ENCODE assay signal across 22 cellular contexts in genomic region chr5:16156152-16156551, GRCh38. TPM values are rescaled to one million over a fixed set of nuclear protein-coding genes. Genes with fewer than 3 reads are reported as not detected.
DNase-seq lines count a peak whose midpoint lies in the region; ATAC-seq and TF ChIP-seq lines count a peak whose summit lies in the region.
"Had no signal": no experiment of that assay in that cellular context is flagged by ENCODE, and none has a peak within 500 bp of the region (broad histone marks: within the 10 kb centered on the region; RNA-seq: fewer than 3 reads in every experiment).

No MANE protein-coding gene starts in this region.

- no peak for TF ChIP-seq POLR2A in heart left ventricle (IDR thresholded peaks at IDR 0.05)

- DNase-seq in Right ventricle myocardium superior (no peak), right cardiac atrium (no peak), heart left ventricle (no peak), heart right ventricle (no peak), left ventricle myocardium superior (no peak), NCI-H510A (lab: John Stamatoyannopoulos, UW) (no peak), NCI-H187 (lab: John Stamatoyannopoulos, UW) (no peak)
- DNase-seq: 8988T; ACHN; BE2C; C1 segment of cervical spinal cord; Caco-2; Calu3; CD4-positive, alpha-beta memory T cell; CD4-positive, CD25-positive, alpha-beta regulatory T cell; DMS79 treated with DMSO at 0.1 percent for 48 hours; GF-D8 had no signal

- no peak for TF ChIP-seq CTCF in heart left ventricle (IDR thresholded peaks at IDR 0.05)
- TF ChIP-seq CTCF in heart right ventricle (IDR thresholded peaks at IDR 0.05): no peak

- H3K4me1 ChIP-seq in right cardiac atrium (ENCODE audit: control insufficient read depth, insufficient read depth, low read length) (no peaks in the 10 kb centered on the region), heart left ventricle (peaks cover 0 to 15% (median 0%) of the 10 kb centered on the region in 12 donors), heart right ventricle (peaks cover 0 to 10% (median 0%) of the 10 kb centered on the region in 9 donors)
- H3K4me1 ChIP-seq: BLaER1, Caco-2 had no signal

- intact Hi-C loops in Right ventricle myocardium superior (cut with DNase I): loop anchor here (5.0 kb wide), 1 partner anchor 296 kb away; no protein-coding TSS in a partner anchor
- intact Hi-C loops in right cardiac atrium (cut with DNase I): loop anchor here in 2 of 4 donors (5.0 to 10.0 kb wide), 2 partner anchors 301 to 309 kb away; partner anchors contain the start of gene ZNF622 (in 1 of the 2)
- intact Hi-C loops in heart left ventricle (cut with DNase I): loop anchor here in 6 of 10 donors (5.0 to 10.0 kb wide), 2 partner anchors 151 to 301 kb away; no protein-coding TSS in a partner anchor
- intact Hi-C loops in heart right ventricle (cut with DNase I): loop anchor here in 4 of 10 donors (5.0 to 10.0 kb wide), 4 partner anchors 149 to 399 kb away; no protein-coding TSS in a partner anchor
- intact Hi-C loops in left ventricle myocardium superior (cut with micrococcal nuclease): no loop called here

- H3K27me3 ChIP-seq in right cardiac atrium (ENCODE audit: control insufficient read depth, insufficient read depth): no peaks in the 10 kb centered on the region
- H3K27me3 ChIP-seq in heart left ventricle: no peaks in the 10 kb centered on the region
- H3K27me3 ChIP-seq in heart right ventricle: no peaks in the 10 kb centered on the region
- H3K27me3 ChIP-seq: BE2C, BLaER1 had no signal

- H3K36me3 ChIP-seq in heart left ventricle (no peaks in the 10 kb centered on the region), heart right ventricle (no peaks in the 10 kb centered on the region)
- H3K36me3 ChIP-seq: BLaER1 had no signal

- 45% methylated on average over 1 of the region's 1 CpG for WGBS in right cardiac atrium
- 42 to 69% (median 51%) methylated on average over 1 of the region's 1 CpG for WGBS in heart left ventricle, 4 donors
- 44 to 54% methylated on average over 1 of the region's 1 CpG for WGBS in heart right ventricle, 2 donors

- H3K9me3 ChIP-seq in right cardiac atrium (ENCODE audit: control insufficient read depth, low read length) (no peaks in the 10 kb centered on the region), heart left ventricle (peaks cover 0 to 22% (median 0%) of the 10 kb centered on the region in 12 donors), heart right ventricle (peaks cover 0 to 20% (median 0%) of the 10 kb centered on the region in 11 donors)
- H3K9me3 ChIP-seq: BE2C, BLaER1, Caco-2 had no signal

- ATAC-seq in Right ventricle myocardium superior (ENCODE audit: poor library complexity) (peak; percentile 71), right cardiac atrium (no peak), heart left ventricle (peak; percentile 27 to 59 (median 48)), heart right ventricle (peak in 5 of 8 donors; percentile 43 to 67 (median 57)), left ventricle myocardium superior (peak; percentile 65), HG02623 (IDR thresholded peaks at IDR 0.05; ENCODE audit: unreplicated experiment) (no peak)

- no peak overlapping the region for H3K27ac ChIP-seq in right cardiac atrium (ENCODE audit: low read length)
- H3K27ac ChIP-seq in heart left ventricle: peak overlapping the region; percentile 41 to 82 (median 63)
- peak overlapping the region in 9 of 10 donors; percentile 4 to 72 (median 61) for H3K27ac ChIP-seq in heart right ventricle
- H3K27ac ChIP-seq: BLaER1 had no signal

- H3K4me3 ChIP-seq in right cardiac atrium (ENCODE audit: low read length) (no peak overlapping the region), heart left ventricle (no peak overlapping the region), heart right ventricle (peak overlapping the region in 1 of 10 donors; percentile 5)
- H3K4me3 ChIP-seq: BLaER1 had no signal

RNA-seq across cellular contexts. Expression of gene MARCHF11, which starts 23.4 kb away (rescaled TPM):
- 7.1 TPM for total RNA-seq in Right ventricle myocardium superior
- total RNA-seq in right cardiac atrium: 1 to 10 TPM; 1.3 to 3.2 (median 2.2) TPM
- polyA plus RNA-seq in right cardiac atrium: 2.7 TPM
- 1 to 10 TPM; 1.0 to 7.1 (median 2.3) TPM for total RNA-seq in heart left ventricle
- polyA plus RNA-seq in heart left ventricle: 1 to 10 TPM in 1 of 2 donors, under 1 TPM in 1; 0.36 to 7.0 TPM
- 1 to 10 TPM in 9 of 10 donors, under 1 TPM in 1; 0.58 to 5.8 (median 3.5) TPM for total RNA-seq in heart right ventricle
- 1 to 10 TPM in 1 of 2 donors, under 1 TPM in 1; 0.59 to 7.9 TPM for polyA plus RNA-seq in heart right ventricle
- 10.0 TPM for total RNA-seq in left ventricle myocardium superior
- total RNA-seq: A673; Calu3; CD4-positive, alpha-beta memory T cell; CD4-positive, CD25-positive, alpha-beta regulatory T cell had no signal
- polyA plus RNA-seq: AG04450; CD14-positive monocyte; CD4-positive, alpha-beta memory T cell; CD4-positive, CD25-positive, alpha-beta regulatory T cell had no signal

Comparison
In these comparisons a context has a peak if more than half of its experiments do, and no peak if none do; other contexts are left out.
1. ATAC-seq: peak in Right ventricle myocardium superior (single experiment), heart left ventricle (4 of 4), heart right ventricle (5 of 8) and left ventricle myocardium superior (single experiment); none in right cardiac atrium (0 of 2) and HG02623 (single experiment).